In genomic region chr21:34519694-34520093, GRCh38 we compare ENCODE assay signal across 23 cellular contexts. TPM values are rescaled to one million over a fixed set of nuclear protein-coding genes. Genes with fewer than 3 reads are reported as not detected.
"Had no signal": no experiment of that assay in that cellular context is flagged by ENCODE, and none has a peak within 500 bp of the region (broad histone marks: within the 10 kb centered on the region; RNA-seq: fewer than 3 reads in every experiment).

No MANE protein-coding gene starts in this region.

- H3K27ac Mint-ChIP-seq: activated CD4-positive, alpha-beta T cell treated with anti-CD3 and anti-CD28 coated beads for 36 hours; activated CD8-positive, alpha-beta memory T cell treated with anti-CD3 and anti-CD28 coated beads, Interleukin-2, amount 10 ng/mL, durations not matched to agents 7 days and 5 days; activated CD8-positive, alpha-beta T cell treated with anti-CD3 and anti-CD28 coated beads, Interleukin-2, amount 10 ng/mL, durations not matched to agents 7 days and 5 days; activated naive CD4-positive, alpha-beta T cell treated with anti-CD3 and anti-CD28 coated beads, Interleukin-2, amount 50 U/mL, for 72 hours; effector memory CD8-positive, alpha-beta T cell; stimulated activated effector memory CD8-positive, alpha-beta T cell treated with anti-CD3 and anti-CD28 coated beads, Interleukin-12 subunit alpha, Interleukin-12 subunit beta, amount 100 ng/mL, for 72 hours; stimulated activated naive CD8-positive, alpha-beta T cell treated with anti-CD3 and anti-CD28 coated beads, Interleukin-15, Interleukin-2, amounts not matched to agents 100 ng/mL and 50 ng/mL, for 24 hours had no signal

- H3K27me3 Mint-ChIP-seq: activated CD4-positive, alpha-beta T cell treated with anti-CD3 and anti-CD28 coated beads for 36 hours; activated CD8-positive, alpha-beta memory T cell treated with anti-CD3 and anti-CD28 coated beads, Interleukin-2, amount 10 ng/mL, durations not matched to agents 7 days and 5 days; effector memory CD8-positive, alpha-beta T cell; naive thymus-derived CD8-positive, alpha-beta T cell; stimulated activated naive CD8-positive, alpha-beta T cell treated with anti-CD3 and anti-CD28 coated beads, Interleukin-15, Interleukin-2, amounts not matched to agents 100 ng/mL and 50 ng/mL, for 24 hours had no signal

- H3K9me3 Mint-ChIP-seq: activated naive CD4-positive, alpha-beta T cell treated with anti-CD3 and anti-CD28 coated beads, Interleukin-2, amount 50 U/mL, for 72 hours; effector memory CD8-positive, alpha-beta T cell; naive thymus-derived CD8-positive, alpha-beta T cell; neural crest cell; stimulated activated effector memory CD8-positive, alpha-beta T cell treated with anti-CD3 and anti-CD28 coated beads, Interleukin-12 subunit alpha, Interleukin-12 subunit beta, amount 100 ng/mL, for 72 hours; stimulated activated naive CD8-positive, alpha-beta T cell treated with anti-CD3 and anti-CD28 coated beads, Interleukin-15, Interleukin-2, amounts not matched to agents 100 ng/mL and 50 ng/mL, for 24 hours had no signal

- DNase-seq: activated CD4-positive, alpha-beta T cell treated with anti-CD3 and anti-CD28 coated beads for 36 hours; activated CD4-positive, CD25-positive, alpha-beta regulatory T cell; activated CD8-positive, alpha-beta memory T cell treated with anti-CD3 and anti-CD28 coated beads, Interleukin-2, amount 10 ng/mL, durations not matched to agents 7 days and 5 days; activated CD8-positive, alpha-beta T cell treated with anti-CD3 and anti-CD28 coated beads, Interleukin-2, amount 10 ng/mL, durations not matched to agents 7 days and 5 days; activated naive CD4-positive, alpha-beta T cell; activated T-cell treated with anti-CD3 and anti-CD28 coated beads, Interleukin-2, amount 50 U/mL, for 48 hours; cerebellar nuclear complex; effector memory CD8-positive, alpha-beta T cell; erythroblast; heart left ventricle; left lung; mammary epithelial cell; naive thymus-derived CD8-positive, alpha-beta T cell; occipital lobe; stimulated activated CD4-positive, alpha-beta T cell treated with anti-CD3 and anti-CD28 coated beads, Interleukin-4, amount 100 ng/mL, for 24 hours; substantia nigra had no signal

- ATAC-seq: activated CD4-positive, alpha-beta T cell treated with anti-CD3 and anti-CD28 coated beads for 36 hours; activated CD8-positive, alpha-beta memory T cell treated with anti-CD3 and anti-CD28 coated beads, Interleukin-2, amount 10 ng/mL, durations not matched to agents 7 days and 5 days; activated CD8-positive, alpha-beta T cell treated with anti-CD3 and anti-CD28 coated beads, Interleukin-2, amount 10 ng/mL, durations not matched to agents 7 days and 5 days; activated naive CD4-positive, alpha-beta T cell treated with anti-CD3 and anti-CD28 coated beads, Interleukin-2, amount 50 U/mL, for 72 hours; effector memory CD8-positive, alpha-beta T cell; heart left ventricle; left lung; naive thymus-derived CD8-positive, alpha-beta T cell; right cardiac atrium; stimulated activated effector memory CD8-positive, alpha-beta T cell treated with anti-CD3 and anti-CD28 coated beads, Interleukin-12 subunit alpha, Interleukin-12 subunit beta, amount 100 ng/mL, for 72 hours had no signal

- H3K4me3 ChIP-seq: coronary artery, heart left ventricle, left lung, skin epidermis had no signal

- H3K4me3 Mint-ChIP-seq: activated CD4-positive, alpha-beta T cell treated with anti-CD3 and anti-CD28 coated beads for 36 hours; activated CD8-positive, alpha-beta memory T cell treated with anti-CD3 and anti-CD28 coated beads, Interleukin-2, amount 10 ng/mL, durations not matched to agents 7 days and 5 days; activated CD8-positive, alpha-beta T cell treated with anti-CD3 and anti-CD28 coated beads, Interleukin-2, amount 10 ng/mL, durations not matched to agents 7 days and 5 days; effector memory CD8-positive, alpha-beta T cell; naive thymus-derived CD8-positive, alpha-beta T cell; neural crest cell; stimulated activated effector memory CD8-positive, alpha-beta T cell treated with anti-CD3 and anti-CD28 coated beads, Interleukin-12 subunit alpha, Interleukin-12 subunit beta, amount 100 ng/mL, for 72 hours; stimulated activated naive CD8-positive, alpha-beta T cell treated with anti-CD3 and anti-CD28 coated beads, Interleukin-15, Interleukin-2, amounts not matched to agents 100 ng/mL and 50 ng/mL, for 24 hours had no signal

- H3K36me3 Mint-ChIP-seq: activated CD8-positive, alpha-beta memory T cell treated with anti-CD3 and anti-CD28 coated beads, Interleukin-2, amount 10 ng/mL, durations not matched to agents 7 days and 5 days had no signal

- H3K27me3 ChIP-seq: heart left ventricle, left lung had no signal

- H3K9me3 ChIP-seq: heart left ventricle, left lung had no signal

RNA-seq across cellular contexts. Expression of gene KCNE1, which starts 7.7 kb away (rescaled TPM):
- polyA plus RNA-seq: naive thymus-derived CD8-positive, alpha-beta T cell had no signal
